Comparison of ENCODE assay signal across 1 cellular context in the genomic region with DNA sequence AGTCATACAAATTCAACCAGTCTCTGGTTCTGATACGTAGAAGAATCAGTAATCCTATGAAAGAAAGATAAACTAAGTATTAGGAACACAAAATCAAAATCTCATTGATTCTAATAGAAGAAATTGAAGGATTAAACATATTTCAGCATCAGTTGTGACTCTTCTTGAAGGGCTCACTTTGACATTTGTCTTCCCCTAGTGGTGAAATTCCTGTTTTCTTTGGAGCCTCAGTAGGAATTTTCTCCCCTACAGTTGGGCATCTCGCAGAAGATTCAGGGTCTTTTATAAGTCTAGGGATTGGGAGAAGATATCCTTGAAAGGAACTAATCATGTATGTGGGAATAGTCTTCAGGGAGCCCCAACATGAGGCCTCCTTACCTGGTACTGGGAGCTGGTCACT.
A peak's percentile ranks its signal among the peaks of the same experiment; 100 is the strongest.
TF ChIP-seq lines count a peak whose summit lies in the region.

No MANE protein-coding gene starts in this region.

TF ChIP-seq in HEK293, 187 proteins besides CTCF, POLR2A, EP300 and RAD21 (continued from another document):
- no peak for TF ChIP-seq ZBTB11 (tag by site-specific recombination; conservative IDR thresholded peaks at IDR 0.05; ENCODE audit: low read depth)
- TF ChIP-seq KLF16 (tag by site-specific recombination; IDR thresholded peaks at IDR 0.05): no peak
- TF ChIP-seq MZF1 (tag by site-specific recombination; IDR thresholded peaks at IDR 0.05; ENCODE audit: borderline replicate concordance): peak; percentile 35; the same call in 1 of the 2 replicates
- TF ChIP-seq OSR2 (tag by site-specific recombination; IDR thresholded peaks at IDR 0.05): no peak
- no peak for TF ChIP-seq ZNF132 (tag by site-specific recombination; IDR thresholded peaks at IDR 0.05; ENCODE audit: borderline replicate concordance)
- TF ChIP-seq ZNF324 (tag by site-specific recombination; IDR thresholded peaks at IDR 0.05): no peak
TF ChIP-seq in HEK293: peak in this region for 1.
